15 cellular contexts compared by ENCODE assay signal in the genomic region with DNA sequence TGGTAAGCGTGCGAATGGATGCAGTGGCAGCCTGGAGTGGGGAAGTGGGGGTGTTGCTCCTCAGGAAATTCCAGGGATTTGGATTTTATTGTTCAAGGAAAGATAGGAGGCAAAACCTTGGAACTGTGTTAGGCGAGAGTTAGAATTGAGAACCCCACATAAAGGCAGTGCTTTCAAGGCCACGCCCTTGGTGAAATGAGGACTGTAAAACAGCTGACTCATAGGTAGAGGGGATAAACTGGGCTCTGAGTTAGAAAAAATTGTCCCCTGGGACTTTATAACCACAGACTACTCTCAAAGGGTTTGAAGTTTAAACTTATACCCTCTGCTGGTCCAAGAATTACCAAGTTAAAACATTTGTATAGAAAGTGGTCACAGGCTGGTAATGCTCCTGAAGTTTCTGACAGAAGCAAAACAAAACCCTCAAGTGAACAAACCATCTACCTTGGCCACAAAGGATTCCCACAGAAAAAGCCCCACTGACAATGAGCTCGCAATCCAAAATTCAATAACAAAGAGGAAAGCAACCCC.
A peak's percentile ranks its signal among the peaks of the same experiment; 100 is the strongest.
DNase-seq lines count a peak whose midpoint lies in the region; ATAC-seq and TF ChIP-seq lines count a peak whose summit lies in the region.
"Had no signal": no experiment of that assay in that cellular context is flagged by ENCODE, and none has a peak within 500 bp of the region (broad histone marks: within the 10 kb centered on the region; RNA-seq: fewer than 3 reads in every experiment).

No MANE protein-coding gene starts in this region.

- ATAC-seq in GM18511 (IDR thresholded peaks at IDR 0.05; ENCODE audit: unreplicated experiment) (peak; percentile 83), GM21717 (IDR thresholded peaks at IDR 0.05; ENCODE audit: unreplicated experiment) (peak; percentile 78), HG03442 (IDR thresholded peaks at IDR 0.05; ENCODE audit: unreplicated experiment) (peak; percentile 85)
- no peak for ATAC-seq in stimulated activated naive CD8-positive, alpha-beta T cell treated with anti-CD3 and anti-CD28 coated beads, Interleukin-15, amount 100 ng/mL, for 72 hours
- ATAC-seq: heart right ventricle had no signal

- no peaks in the 10 kb centered on the region for H3K4me1 ChIP-seq in esophagus squamous epithelium
- H3K4me1 ChIP-seq: heart right ventricle had no signal

- intact Hi-C loops in esophagus squamous epithelium (cut with DNase I): no loop called here

- no peak overlapping the region for H3K27ac Mint-ChIP-seq in stimulated activated naive CD8-positive, alpha-beta T cell treated with anti-CD3 and anti-CD28 coated beads, Interleukin-15, amount 100 ng/mL, for 72 hours
- H3K27ac Mint-ChIP-seq: HFFc6, nephron had no signal

- TF ChIP-seq POLR2A in esophagus squamous epithelium (IDR thresholded peaks at IDR 0.05): no peak

- H3K36me3 ChIP-seq in esophagus squamous epithelium: no peaks in the 10 kb centered on the region
- H3K36me3 ChIP-seq: heart right ventricle had no signal

- peaks cover 0 to 17% (median 0%) of the 10 kb centered on the region in 4 donors for H3K27me3 ChIP-seq in esophagus squamous epithelium

- no peak for TF ChIP-seq CTCF in esophagus squamous epithelium (IDR thresholded peaks at IDR 0.05)

- no peak overlapping the region for H3K4me3 ChIP-seq in esophagus squamous epithelium
- H3K4me3 ChIP-seq: heart right ventricle had no signal

- no peaks in the 10 kb centered on the region for H3K4me1 Mint-ChIP-seq in stimulated activated naive CD8-positive, alpha-beta T cell treated with anti-CD3 and anti-CD28 coated beads, Interleukin-15, amount 100 ng/mL, for 72 hours
- H3K4me1 Mint-ChIP-seq: nephron had no signal

- H3K27ac ChIP-seq in esophagus squamous epithelium: no peak overlapping the region
- H3K27ac ChIP-seq: heart right ventricle had no signal

- no peak overlapping the region for H3K4me3 Mint-ChIP-seq in stimulated activated naive CD8-positive, alpha-beta T cell treated with anti-CD3 and anti-CD28 coated beads, Interleukin-15, amount 100 ng/mL, for 72 hours
- H3K4me3 Mint-ChIP-seq: brain, HFFc6, nephron had no signal

- peaks cover 26% of the 10 kb centered on the region for H3K27me3 Mint-ChIP-seq in stimulated activated naive CD8-positive, alpha-beta T cell treated with anti-CD3 and anti-CD28 coated beads, Interleukin-15, amount 100 ng/mL, for 72 hours

- H3K9me3 ChIP-seq in esophagus squamous epithelium: no peaks in the 10 kb centered on the region

- WGBS in esophagus squamous epithelium, 2 donors: 71 to 75% methylated on average over 4 to 5 of the region's 5 CpGs

- peak; percentile 21 for DNase-seq in islet precursor cell
- DNase-seq in stimulated activated naive CD8-positive, alpha-beta T cell treated with anti-CD3 and anti-CD28 coated beads, Interleukin-15, amount 100 ng/mL, for 72 hours: no peak
- DNase-seq in esophagus squamous epithelium (lab: John Stamatoyannopoulos, UW): no peak
- DNase-seq in SHP77 (lab: John Stamatoyannopoulos, UW): no peak
- no peak for DNase-seq in NCI-H510A (lab: John Stamatoyannopoulos, UW)
- DNase-seq: heart right ventricle; HFFc6; NCI-H187; stimulated activated CD4-positive, alpha-beta T cell treated with anti-CD3 and anti-CD28 coated beads, Interleukin-1b, Interleukin-23, amount 100 ng/mL, for 48 hours; trophoblast cell had no signal

- H3K9me3 Mint-ChIP-seq in stimulated activated naive CD8-positive, alpha-beta T cell treated with anti-CD3 and anti-CD28 coated beads, Interleukin-15, amount 100 ng/mL, for 72 hours: no peaks in the 10 kb centered on the region
